15 cellular contexts compared by ENCODE assay signal in genomic region chr14:62079035-62079434, GRCh38.
DNase-seq lines count a peak whose midpoint lies in the region; ATAC-seq and TF ChIP-seq lines count a peak whose summit lies in the region.
"Had no signal": no experiment of that assay in that cellular context is flagged by ENCODE, and none has a peak within 500 bp of the region (broad histone marks: within the 10 kb centered on the region; RNA-seq: fewer than 3 reads in every experiment).

No MANE protein-coding gene starts in this region.

- WGBS in SK-N-SH (ENCODE audit: low lambda C conversion rate) = 75% methylated on average over 1 of the region's 1 CpG

- H3K27me3 Mint-ChIP-seq in memory B cell = peaks cover under 1% of the 10 kb centered on the region
- H3K27me3 Mint-ChIP-seq: activated naive CD4-positive, alpha-beta T cell treated with anti-CD3 and anti-CD28 coated beads, Interleukin-2, amount 50 U/mL, for 24 hours had no signal

- H3K79me2 ChIP-seq in SK-N-SH (ENCODE audit: insufficient read depth) = no peaks in the 10 kb centered on the region

- H3K4me1 ChIP-seq in SK-N-SH (ENCODE audit: control insufficient read depth in 1 of 2, insufficient read depth in 2 of 2, low read depth in 1 of 2, low read length in 1 of 2) (no peaks in the 10 kb centered on the region), right atrium auricular region (no peaks in the 10 kb centered on the region)

- H3K27ac Mint-ChIP-seq in memory B cell = peak overlapping the region; percentile 94
- H3K27ac Mint-ChIP-seq: activated naive CD4-positive, alpha-beta T cell treated with anti-CD3 and anti-CD28 coated beads, Interleukin-2, amount 50 U/mL, for 24 hours; CD4-positive, CD25-positive, alpha-beta regulatory T cell; progenitor cell of endocrine pancreas had no signal

- CTCF ChIA-PET in SK-N-SH (lab: Yijun Ruan, JAX) = no interaction called here

- H3K27me3 ChIP-seq in SK-N-SH (ENCODE audit: insufficient read depth) (no peaks in the 10 kb centered on the region), right atrium auricular region (no peaks in the 10 kb centered on the region)
- H3K27me3 ChIP-seq: MG63 had no signal

- peaks cover under 1% of the 10 kb centered on the region for H3K36me3 Mint-ChIP-seq in memory B cell
- H3K36me3 Mint-ChIP-seq: activated naive CD4-positive, alpha-beta T cell treated with anti-CD3 and anti-CD28 coated beads, Interleukin-2, amount 50 U/mL, for 24 hours; CD4-positive, CD25-positive, alpha-beta regulatory T cell had no signal

- H3K27ac ChIP-seq in SK-N-SH (ENCODE audit: low read depth in 2 of 2, low read length in 1 of 2) (no peak overlapping the region), right atrium auricular region (no peak overlapping the region)

- no peaks in the 10 kb centered on the region for H3K9me3 Mint-ChIP-seq in memory B cell
- H3K9me3 Mint-ChIP-seq: activated naive CD4-positive, alpha-beta T cell treated with anti-CD3 and anti-CD28 coated beads, Interleukin-2, amount 50 U/mL, for 24 hours had no signal

- TF ChIP-seq EP300 in SK-N-SH (IDR thresholded peaks at IDR 0.05; ENCODE audit: borderline replicate concordance in 1 of 2, low read depth in 1 of 2, low read length in 1 of 2) = no peak

- H3F3A ChIP-seq in SK-N-SH (replicated peaks; ENCODE audit: insufficient read depth) = no peaks in the 10 kb centered on the region

- H3K9me2 ChIP-seq in SK-N-SH = no peaks in the 10 kb centered on the region

- DNase-seq in memory B cell (ENCODE audit: low spot score in 2 of 2) = no peak
- no peak for DNase-seq in HK-2 (ENCODE audit: unreplicated experiment)
- DNase-seq in SK-N-SH = no peak
- DNase-seq in NCI-H82 (lab: John Stamatoyannopoulos, UW) = no peak
- no peak for DNase-seq in right atrium auricular region (ENCODE audit: low spot score)
- DNase-seq: CD4-positive, CD25-positive, alpha-beta regulatory T cell; cerebellar nuclear complex; MG63; NCI-H345; stimulated activated CD4-positive, alpha-beta T cell treated with anti-CD3 and anti-CD28 coated beads, Interleukin-4, amount 100 ng/mL, for 1 hour had no signal

- no peak overlapping the region for H3K9ac ChIP-seq in SK-N-SH

- H2AFZ ChIP-seq in SK-N-SH (ENCODE audit: low read depth) = no peak overlapping the region

- H3K36me3 ChIP-seq in SK-N-SH (replicated peaks in 1 of 2; ENCODE audit: control insufficient read depth in 1 of 2, insufficient read depth in 2 of 2, low read length in 1 of 2) (no peaks in the 10 kb centered on the region), right atrium auricular region (no peaks in the 10 kb centered on the region)
- H3K36me3 ChIP-seq: MG63 had no signal

- ATAC-seq in GM18907 (IDR thresholded peaks at IDR 0.05; ENCODE audit: unreplicated experiment) (peak; percentile 50), GM21825 (IDR thresholded peaks at IDR 0.05; ENCODE audit: unreplicated experiment) (peak; percentile 46), HG03354 (IDR thresholded peaks at IDR 0.05; ENCODE audit: poor library complexity, severe bottlenecking, unreplicated experiment) (peak; percentile 69), memory B cell (ENCODE audit: low read depth) (peak; percentile 62)

- H3K4me2 ChIP-seq in SK-N-SH = no peak overlapping the region

- H4K20me1 ChIP-seq in SK-N-SH (ENCODE audit: insufficient read depth) = no peaks in the 10 kb centered on the region

- TF ChIP-seq RAD21 in SK-N-SH (IDR thresholded peaks at IDR 0.05; ENCODE audit: low read length) = no peak

- POLR2A ChIA-PET in SK-N-SH (lab: Yijun Ruan, JAX) = no interaction called here

- peak overlapping the region; percentile 41 for H3K4me3 Mint-ChIP-seq in memory B cell
- H3K4me3 Mint-ChIP-seq: activated naive CD4-positive, alpha-beta T cell treated with anti-CD3 and anti-CD28 coated beads, Interleukin-2, amount 50 U/mL, for 24 hours; CD4-positive, CD25-positive, alpha-beta regulatory T cell had no signal

- no peak overlapping the region for H3K4me3 ChIP-seq in SK-N-SH (ENCODE audit: low read depth in 2 of 2, low read length in 1 of 2)
- H3K4me3 ChIP-seq in right atrium auricular region = no peak overlapping the region
- H3K4me3 ChIP-seq: MG63 had no signal

- TF ChIP-seq CTCF in SK-N-SH (IDR thresholded peaks at IDR 0.05) = no peak
- no peak for TF ChIP-seq CTCF in right atrium auricular region (IDR thresholded peaks at IDR 0.05)

- no peaks in the 10 kb centered on the region for H3K9me3 ChIP-seq in SK-N-SH
- no peaks in the 10 kb centered on the region for H3K9me3 ChIP-seq in right atrium auricular region
- H3K9me3 ChIP-seq: MG63 had no signal

- H3K4me1 Mint-ChIP-seq in memory B cell = peaks cover 53% of the 10 kb centered on the region

TF ChIP-seq in SK-N-SH, 30 proteins besides CTCF, POLR2A, EP300 and RAD21:
- no peak for TF ChIP-seq CHD2 (IDR thresholded peaks at IDR 0.05; ENCODE audit: low read length, partially characterized antibody)
- TF ChIP-seq JUND (IDR thresholded peaks at IDR 0.05) = no peak
- TF ChIP-seq YY1 (IDR thresholded peaks at IDR 0.05; ENCODE audit: low read depth) = no peak
- TF ChIP-seq MAX (IDR thresholded peaks at IDR 0.05; ENCODE audit: low read depth) = no peak
- no peak for TF ChIP-seq EZH2phosphoT487 (IDR thresholded peaks at IDR 0.05; ENCODE audit: borderline replicate concordance, low read depth)
- TF ChIP-seq FOXM1 (IDR thresholded peaks at IDR 0.05; ENCODE audit: low read depth) = no peak
- TF ChIP-seq SIN3A (IDR thresholded peaks at IDR 0.05; ENCODE audit: borderline replicate concordance, low read depth, low read length) = no peak
- no peak for TF ChIP-seq RXRA (IDR thresholded peaks at IDR 0.05; ENCODE audit: borderline replicate concordance, low read depth)
